ENCODE assay signal across 17 cellular contexts in the genomic region with DNA sequence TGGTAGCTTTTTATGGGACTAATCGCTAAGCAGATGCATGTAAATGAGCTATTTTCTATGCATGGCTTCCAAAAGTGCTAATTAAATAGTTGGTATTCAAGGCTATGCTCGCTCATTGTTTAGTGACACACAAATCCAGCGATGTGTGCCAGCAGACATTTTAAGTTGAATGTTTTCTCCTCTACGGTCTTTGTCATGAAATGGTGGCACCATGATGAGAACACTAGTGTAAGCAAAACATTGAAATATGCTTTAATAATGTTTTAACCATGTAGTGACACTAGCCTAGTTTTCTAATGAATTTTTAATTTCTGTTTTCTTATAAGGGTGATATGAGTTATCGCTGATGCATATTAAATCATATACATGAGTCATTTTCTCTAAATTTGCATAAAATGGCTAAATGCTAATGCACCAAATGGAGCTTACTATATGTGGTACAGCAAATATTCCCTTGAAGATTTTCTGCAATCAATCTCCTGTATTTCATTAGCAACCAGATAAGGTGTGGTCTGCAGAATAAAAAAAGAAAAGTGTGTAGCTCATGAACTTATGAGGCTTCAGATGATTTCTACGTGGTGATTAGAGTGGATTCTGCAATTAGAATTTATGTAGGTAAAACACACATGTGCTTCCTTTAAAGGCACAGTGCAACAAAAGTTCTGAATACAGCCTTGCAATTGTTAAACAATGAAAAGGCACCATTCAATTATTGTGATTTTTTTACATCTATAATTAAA.
A peak's percentile ranks its signal among the peaks of the same experiment; 100 is the strongest.
DNase-seq lines count a peak whose midpoint lies in the region; ATAC-seq, FAIRE-seq and TF ChIP-seq lines count a peak whose summit lies in the region.
"Had no signal": no experiment of that assay in that cellular context is flagged by ENCODE, and none has a peak within 500 bp of the region (broad histone marks: within the 10 kb centered on the region; RNA-seq: fewer than 3 reads in every experiment).

No MANE protein-coding gene starts in this region.

- no peak overlapping the region for H2BK20ac ChIP-seq in H1 (ENCODE audit: low read length)

- H3K4me1 Mint-ChIP-seq in HFFc6 (ENCODE audit: low read depth): peaks cover 8% of the 10 kb centered on the region; the same call in 1 of the 2 replicates

- TF ChIP-seq CTCF in H1 (IDR thresholded peaks at IDR 0.05; ENCODE audit: control extremely low read depth in 1 of 3, insufficient read depth in 1 of 3, low read depth in 1 of 3, low read length in 3 of 3): no peak
- no peak for TF ChIP-seq CTCF in HFFc6 (IDR thresholded peaks at IDR 0.05)

- no peak overlapping the region for H2BK15ac ChIP-seq in H1 (ENCODE audit: low read length)

- 81% methylated on average over 6 of the region's 6 CpGs; no CpG with 5 or more reads in 1 of the 2 experiments for WGBS in H1 (ENCODE audit: extremely low coverage in 1 of 2, insufficient coverage in 1 of 2, insufficient read length in 1 of 2, insufficient replicate concordance in 2 of 2, low coverage in 1 of 2, low lambda C conversion rate in 2 of 2, missing lambda C conversion rate in 1 of 2), 2 experiments

- peaks cover 9% of the 10 kb centered on the region for H3K27me3 Mint-ChIP-seq in HFFc6 (ENCODE audit: insufficient read depth)

- H4K8ac ChIP-seq in H1 (ENCODE audit: extremely low read depth, insufficient read depth, low read length): no peak overlapping the region

- no peak overlapping the region for H3K4ac ChIP-seq in H1 (replicated peaks; ENCODE audit: insufficient read length, low read depth, low read length)

- H4K91ac ChIP-seq in H1 (replicated peaks; ENCODE audit: insufficient read length, low read length): no peak overlapping the region

- no peak for FAIRE-seq in H1 (lab: Jason Lieb, UNC)

- H3K18ac ChIP-seq in H1 (ENCODE audit: extremely low read depth, low read length): no peak overlapping the region

- no peak overlapping the region for H3K4me3 Mint-ChIP-seq in HFFc6
- H3K4me3 Mint-ChIP-seq: CD8-positive, alpha-beta memory T cell; IgD-negative memory B cell had no signal

- H3K23ac ChIP-seq in H1 (ENCODE audit: insufficient read length): no peak overlapping the region

- TF ChIP-seq RAD21 in H1 (IDR thresholded peaks at IDR 0.05 in 1 of 2, conservative IDR thresholded peaks at IDR 0.05 in 1 of 2; ENCODE audit: low read depth in 2 of 2, low read length in 2 of 2): no peak

- peaks cover 0 to 34% (median 10%) of the 10 kb centered on the region in 4 experiments; a peak in 6 of 7 replicates for H3K27me3 ChIP-seq in H1 (replicated peaks in 1 of 4; ENCODE audit: control insufficient read depth in 3 of 4, extremely low read depth in 1 of 4, insufficient read depth in 3 of 4, low read length in 3 of 4)
- H3K27me3 ChIP-seq: SJSA1 had no signal

- H4K20me1 ChIP-seq in H1 (replicated peaks in 1 of 2; ENCODE audit: control insufficient read depth in 1 of 2, insufficient read depth in 2 of 2, low read length in 2 of 2): peaks cover 0 to 1% of the 10 kb centered on the region in 2 experiments

- no peak overlapping the region for H2AK5ac ChIP-seq in H1 (ENCODE audit: low read depth, low read length)

- no peak for TF ChIP-seq EP300 in H1 (IDR thresholded peaks at IDR 0.05; ENCODE audit: borderline replicate concordance in 1 of 2, low read depth in 2 of 2, low read length in 2 of 2)

- CTCF ChIA-PET in H1 (lab: Charles Lee; ENCODE audit: partially characterized antibody): interaction anchor here (1.2 kb wide), 1 partner anchor 10 kb away, joined by 3 read pairs; no protein-coding TSS in a partner anchor

- no peak overlapping the region for H3K56ac ChIP-seq in H1 (replicated peaks; ENCODE audit: insufficient read length, low read depth, low read length)

- no peaks in the 10 kb centered on the region for H3K79me2 ChIP-seq in H1 (ENCODE audit: control insufficient read depth in 1 of 2, insufficient read depth in 2 of 2, low read length in 2 of 2)

- H2AFZ ChIP-seq in H1 (ENCODE audit: low read length): no peak overlapping the region

- H2BK5ac ChIP-seq in H1 (ENCODE audit: low read depth, low read length): no peak overlapping the region

- no peak overlapping the region for H3K9ac ChIP-seq in H1 (replicated peaks in 1 of 4; ENCODE audit: extremely low read depth in 1 of 4, low read depth in 3 of 4, low read length in 3 of 4)
- H3K9ac ChIP-seq: BLaER1 treated with 17β-estradiol and CSF1 and Interleukin-3, amounts not matched to agents 10 nM and 100 nM had no signal

- no peak overlapping the region for H2BK120ac ChIP-seq in H1 (replicated peaks; ENCODE audit: low read depth, low read length)

- ATAC-seq in HG03354 (IDR thresholded peaks at IDR 0.05; ENCODE audit: poor library complexity, severe bottlenecking, unreplicated experiment) (no peak), HG03196 (IDR thresholded peaks at IDR 0.05; ENCODE audit: unreplicated experiment) (no peak)

- H3K36me3 Mint-ChIP-seq in HFFc6 (ENCODE audit: low read depth): no peaks in the 10 kb centered on the region
- H3K36me3 Mint-ChIP-seq: CD8-positive, alpha-beta memory T cell had no signal

- H3K4me1 ChIP-seq in H1 (replicated peaks in 1 of 4; ENCODE audit: control insufficient read depth in 3 of 4, insufficient read depth in 4 of 4, low read length in 3 of 4): peaks cover 0 to 8% (median 3%) of the 10 kb centered on the region in 4 experiments; a peak in 6 of 7 replicates

- POLR2A ChIA-PET in H1 (lab: Charles Lee; ENCODE audit: partially characterized antibody): no interaction called here

- DNase-seq in DMS 273 (lab: John Stamatoyannopoulos, UW; ENCODE audit: unreplicated experiment) (peak; percentile 78), H1 (ENCODE audit: low read depth in 1 of 2, low spot score in 2 of 2) (no peak), pons (ENCODE audit: low spot score) (peak; percentile 92), HFFc6 (no peak)
- DNase-seq: CD8-positive, alpha-beta memory T cell; GF-D8; Kasumi-1; MM.1S; NCI-H1105 treated with DMSO at 0.1 percent for 48 hours; NCI-H187; NCI-H774 had no signal

- TF ChIP-seq POLR2A in H1 (IDR thresholded peaks at IDR 0.05; ENCODE audit: control extremely low read depth in 1 of 2, low read depth in 2 of 2, low read length in 2 of 2): no peak

- H3K9me3 ChIP-seq in H1 (ENCODE audit: insufficient read depth in 2 of 2, low read depth in 1 of 2, low read length in 1 of 2): no peaks in the 10 kb centered on the region
- H3K9me3 ChIP-seq: SJSA1 had no signal

- no peak overlapping the region for H3K4me3 ChIP-seq in H1 (ENCODE audit: extremely low read depth in 1 of 4, insufficient read depth in 2 of 4, low read depth in 3 of 4, low read length in 4 of 4)
- H3K4me3 ChIP-seq: BLaER1 treated with 17β-estradiol and CSF1 and Interleukin-3, amounts not matched to agents 10 nM and 100 nM; SJSA1 had no signal

- no peak overlapping the region for H3K4me2 ChIP-seq in H1 (ENCODE audit: insufficient read depth in 1 of 2, low read depth in 2 of 2, low read length in 2 of 2)
- H3K4me2 ChIP-seq: BLaER1 treated with 17β-estradiol and CSF1 and Interleukin-3, amounts not matched to agents 10 nM and 100 nM had no signal

- peaks cover 5% of the 10 kb centered on the region for H3K23me2 ChIP-seq in H1 (ENCODE audit: low read depth, low read length)

- no peaks in the 10 kb centered on the region for H3K36me3 ChIP-seq in H1 (ENCODE audit: control insufficient read depth in 2 of 4, insufficient read depth in 4 of 4, low read length in 3 of 4)
- H3K36me3 ChIP-seq: BLaER1 treated with 17β-estradiol and CSF1 and Interleukin-3, amounts not matched to agents 10 nM and 100 nM; SJSA1 had no signal

- no peak overlapping the region for H2BK12ac ChIP-seq in H1 (ENCODE audit: low read depth, low read length)

- H4K5ac ChIP-seq in H1 (ENCODE audit: insufficient read length, low read depth, low read length): no peak overlapping the region

- H3K27ac ChIP-seq in angular gyrus (ENCODE audit: low read depth, low read length) (peak overlapping the region; percentile 62), H1 (ENCODE audit: low read depth, low read length) (no peak overlapping the region)
- H3K27ac ChIP-seq: BLaER1 treated with 17β-estradiol and CSF1 and Interleukin-3, amounts not matched to agents 10 nM and 100 nM; SJSA1 had no signal

- no peak overlapping the region for H3K27ac Mint-ChIP-seq in HFFc6
- H3K27ac Mint-ChIP-seq: CD8-positive, alpha-beta memory T cell; IgD-negative memory B cell had no signal

- H3K79me1 ChIP-seq in H1 (ENCODE audit: low read depth, low read length): no peaks in the 10 kb centered on the region

- no peak overlapping the region for H3K14ac ChIP-seq in H1 (ENCODE audit: insufficient read length)

- H3K9me3 Mint-ChIP-seq in HFFc6: no peaks in the 10 kb centered on the region

TF ChIP-seq in H1, 55 proteins besides CTCF, POLR2A, EP300 and RAD21:
- TF ChIP-seq NRF1 (IDR thresholded peaks at IDR 0.05; ENCODE audit: low read depth, low read length) (no peak), ASH2L (IDR thresholded peaks at IDR 0.05; ENCODE audit: low read length) (no peak), YY1 (IDR thresholded peaks at IDR 0.05; ENCODE audit: low read depth, low read length) (0 out of 2 replicates have a peak, but pooled peaks have one; percentile 22), JUND (IDR thresholded peaks at IDR 0.05; ENCODE audit: low read length) (no peak), RNF2 (IDR thresholded peaks at IDR 0.05; ENCODE audit: borderline replicate concordance, low read depth, low read length, missing control alignments, poor library complexity, severe bottlenecking) (no peak)
- TF ChIP-seq, protein P1, sequence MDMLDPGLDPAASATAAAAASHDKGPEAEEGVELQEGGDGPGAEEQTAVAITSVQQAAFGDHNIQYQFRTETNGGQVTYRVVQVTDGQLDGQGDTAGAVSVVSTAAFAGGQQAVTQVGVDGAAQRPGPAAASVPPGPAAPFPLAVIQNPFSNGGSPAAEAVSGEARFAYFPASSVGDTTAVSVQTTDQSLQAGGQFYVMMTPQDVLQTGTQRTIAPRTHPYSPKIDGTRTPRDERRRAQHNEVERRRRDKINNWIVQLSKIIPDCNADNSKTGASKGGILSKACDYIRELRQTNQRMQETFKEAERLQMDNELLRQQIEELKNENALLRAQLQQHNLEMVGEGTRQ (IDR thresholded peaks at IDR 0.05; ENCODE audit: low read length): no peak
- TF ChIP-seq, protein P2, sequence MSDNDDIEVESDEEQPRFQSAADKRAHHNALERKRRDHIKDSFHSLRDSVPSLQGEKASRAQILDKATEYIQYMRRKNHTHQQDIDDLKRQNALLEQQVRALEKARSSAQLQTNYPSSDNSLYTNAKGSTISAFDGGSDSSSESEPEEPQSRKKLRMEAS (IDR thresholded peaks at IDR 0.05): no peak
- TF ChIP-seq, protein P3, sequence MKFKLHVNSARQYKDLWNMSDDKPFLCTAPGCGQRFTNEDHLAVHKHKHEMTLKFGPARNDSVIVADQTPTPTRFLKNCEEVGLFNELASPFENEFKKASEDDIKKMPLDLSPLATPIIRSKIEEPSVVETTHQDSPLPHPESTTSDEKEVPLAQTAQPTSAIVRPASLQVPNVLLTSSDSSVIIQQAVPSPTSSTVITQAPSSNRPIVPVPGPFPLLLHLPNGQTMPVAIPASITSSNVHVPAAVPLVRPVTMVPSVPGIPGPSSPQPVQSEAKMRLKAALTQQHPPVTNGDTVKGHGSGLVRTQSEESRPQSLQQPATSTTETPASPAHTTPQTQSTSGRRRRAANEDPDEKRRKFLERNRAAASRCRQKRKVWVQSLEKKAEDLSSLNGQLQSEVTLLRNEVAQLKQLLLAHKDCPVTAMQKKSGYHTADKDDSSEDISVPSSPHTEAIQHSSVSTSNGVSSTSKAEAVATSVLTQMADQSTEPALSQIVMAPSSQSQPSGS (IDR thresholded peaks at IDR 0.05; ENCODE audit: low read length): no peak

Comparison
In these comparisons a context has a peak if more than half of its experiments do, and no peak if none do; other contexts are left out.
1. DNase-seq: peak in DMS 273 (single experiment) and pons (single experiment); none in H1 (0 of 2) and HFFc6 (single experiment).